In the genomic region with DNA sequence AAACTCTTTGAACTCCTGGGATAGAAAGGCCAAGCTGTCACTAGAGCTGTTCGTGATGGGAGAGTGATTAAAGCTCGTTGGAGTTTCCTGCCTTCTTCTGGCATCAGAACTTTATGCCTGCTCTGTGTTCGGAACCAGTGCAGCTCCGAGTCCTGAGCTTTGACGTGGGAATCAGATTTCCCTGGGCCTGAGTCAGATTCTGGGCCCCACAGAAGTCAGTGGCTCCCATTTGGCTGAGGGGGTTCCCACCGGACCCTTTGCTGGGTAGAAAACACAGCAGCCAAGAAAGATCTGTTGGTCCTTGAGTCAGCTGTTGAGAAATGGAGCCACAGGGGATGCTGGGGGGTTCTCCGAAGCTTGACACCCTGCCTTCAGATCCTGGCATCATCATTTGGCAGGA, we compare ENCODE assay signal across 13 cellular contexts.
DNase-seq lines count a peak whose midpoint lies in the region; ATAC-seq and TF ChIP-seq lines count a peak whose summit lies in the region.
"Had no signal": no experiment of that assay in that cellular context is flagged by ENCODE, and none has a peak within 500 bp of the region (broad histone marks: within the 10 kb centered on the region; RNA-seq: fewer than 3 reads in every experiment).

No MANE protein-coding gene starts in this region.

- H3K9ac ChIP-seq in fibroblast of lung (ENCODE audit: insufficient read depth, low read length), result no peak overlapping the region

- intact Hi-C loops in Right ventricle myocardium inferior (cut with DNase I), result no loop called here
- intact Hi-C loops in cardiac septum (cut with DNase I), result no loop called here
- intact Hi-C loops in thyroid gland (cut with DNase I), result no loop called here

- peak overlapping the region; percentile 86 for H3K27ac Mint-ChIP-seq in activated CD8-positive, alpha-beta T cell treated with anti-CD3 and anti-CD28 coated beads, Interleukin-2, amount 10 ng/mL, durations not matched to agents 7 days and 5 days

- H3K4me1 ChIP-seq in fibroblast of lung (ENCODE audit: control insufficient read depth, extremely low read depth, insufficient read depth, low read length) (peaks cover 21% of the 10 kb centered on the region), thyroid gland (peaks cover 49 to 54% of the 10 kb centered on the region in 2 donors), SJCRH30 (no peaks in the 10 kb centered on the region)

- peaks cover 87% of the 10 kb centered on the region for H3K4me1 Mint-ChIP-seq in activated CD8-positive, alpha-beta T cell treated with anti-CD3 and anti-CD28 coated beads, Interleukin-2, amount 10 ng/mL, durations not matched to agents 7 days and 5 days (ENCODE audit: low read depth)

- CTCF ChIA-PET in activated CD8-positive, alpha-beta T cell treated with anti-CD3 and anti-CD28 coated beads, Interleukin-2, amount 10 ng/mL, durations not matched to agents 7 days and 5 days (lab: Charles Lee), result interaction anchor here (1.2 to 1.7 kb wide), 5 partner anchors 10 to 313 kb away, joined by 3 to 9 read pairs (median 5); no protein-coding TSS in a partner anchor

- TF ChIP-seq CTCF in fibroblast of lung (conservative IDR thresholded peaks at IDR 0.05 in 1 of 2, IDR thresholded peaks at IDR 0.05 in 1 of 2; ENCODE audit: low read depth in 1 of 2, low read length in 2 of 2), result no peak
- no peak for TF ChIP-seq CTCF in thyroid gland (IDR thresholded peaks at IDR 0.05)

- no peak for TF ChIP-seq POLR2A in thyroid gland (IDR thresholded peaks at IDR 0.05)

- POLR2A ChIA-PET in activated CD8-positive, alpha-beta T cell treated with anti-CD3 and anti-CD28 coated beads, Interleukin-2, amount 10 ng/mL, durations not matched to agents 7 days and 5 days (lab: Charles Lee), result interaction anchor here (0.9 to 2.7 kb wide), 7 partner anchors 8 to 238 kb away, joined by 3 to 15 read pairs (median 4); partner anchors contain the start of gene CHST11

- peak overlapping the region; percentile 32 for H3K4me3 Mint-ChIP-seq in activated CD8-positive, alpha-beta T cell treated with anti-CD3 and anti-CD28 coated beads, Interleukin-2, amount 10 ng/mL, durations not matched to agents 7 days and 5 days

- no peaks in the 10 kb centered on the region for H3K79me2 ChIP-seq in fibroblast of lung (ENCODE audit: control insufficient read depth, insufficient read depth, low read length)

- peaks cover 4% of the 10 kb centered on the region for H3K9me3 Mint-ChIP-seq in activated CD8-positive, alpha-beta T cell treated with anti-CD3 and anti-CD28 coated beads, Interleukin-2, amount 10 ng/mL, durations not matched to agents 7 days and 5 days (ENCODE audit: insufficient read depth)

- no peaks in the 10 kb centered on the region for H4K20me1 ChIP-seq in fibroblast of lung (ENCODE audit: control insufficient read depth, extremely low read depth, insufficient read depth, low read length)

- H3K27ac ChIP-seq in fibroblast of lung (ENCODE audit: insufficient read depth, low read length) (peak overlapping the region; percentile 48), thyroid gland (peak overlapping the region; percentile 34 to 73 (median 41)), SJCRH30 (no peak overlapping the region)
- H3K27ac ChIP-seq: VCaP had no signal

- H2AFZ ChIP-seq in fibroblast of lung (ENCODE audit: low read length), result no peak overlapping the region

- DNase-seq in Right ventricle myocardium inferior (ENCODE audit: missing footprints) (no peak), cardiac septum (ENCODE audit: low spot score) (no peak), fibroblast of lung (ENCODE audit: low read depth in 2 of 2) (peak in 1 of 2 donors; percentile 33), thyroid gland (no peak), hippocampal formation (lab: John Stamatoyannopoulos, UW) (no peak), A172 (ENCODE audit: low spot score) (no peak), SJCRH30 (no peak)
- DNase-seq in activated CD8-positive, alpha-beta T cell treated with anti-CD3 and anti-CD28 coated beads, Interleukin-2, amount 10 ng/mL, durations not matched to agents 7 days and 5 days, result no peak
- DNase-seq: activated T-cell treated with anti-CD3 and anti-CD28 coated beads for 4 hours, kidney, mucosa of descending colon, NCI-H748 treated with DMSO at 0.1 percent for 48 hours had no signal

- H3K36me3 Mint-ChIP-seq in activated CD8-positive, alpha-beta T cell treated with anti-CD3 and anti-CD28 coated beads, Interleukin-2, amount 10 ng/mL, durations not matched to agents 7 days and 5 days (ENCODE audit: low read depth), result peaks cover 63% of the 10 kb centered on the region

- H3K36me3 ChIP-seq in fibroblast of lung (ENCODE audit: control insufficient read depth, insufficient read depth, low read length) (no peaks in the 10 kb centered on the region), thyroid gland (no peaks in the 10 kb centered on the region), SJCRH30 (no peaks in the 10 kb centered on the region)

- H3K27me3 ChIP-seq in fibroblast of lung (ENCODE audit: control insufficient read depth, insufficient read depth, low read length), result no peaks in the 10 kb centered on the region
- H3K27me3 ChIP-seq in thyroid gland, result no peaks in the 10 kb centered on the region
- H3K27me3 ChIP-seq in SJCRH30, result no peaks in the 10 kb centered on the region

- H3K4me2 ChIP-seq in fibroblast of lung (ENCODE audit: extremely low read depth, insufficient read depth, low read length), result no peak overlapping the region

- H3K4me3 ChIP-seq in fibroblast of lung (replicated peaks in 1 of 4; ENCODE audit: control extremely low read depth in 1 of 4, insufficient read depth in 1 of 4, low read depth in 3 of 4, low read length in 4 of 4) (no peak overlapping the region), thyroid gland (replicated peaks in 1 of 3) (no peak overlapping the region), SJCRH30 (no peak overlapping the region)
- H3K4me3 ChIP-seq: mucosa of descending colon had no signal

- ATAC-seq in Right ventricle myocardium inferior, result peak; percentile 32
- ATAC-seq in activated CD8-positive, alpha-beta T cell treated with anti-CD3 and anti-CD28 coated beads, Interleukin-2, amount 10 ng/mL, durations not matched to agents 7 days and 5 days, result no peak

- 65 to 76% methylated on average over 7 of the region's 7 CpGs for WGBS in thyroid gland, 2 donors

- H3K27me3 Mint-ChIP-seq in activated CD8-positive, alpha-beta T cell treated with anti-CD3 and anti-CD28 coated beads, Interleukin-2, amount 10 ng/mL, durations not matched to agents 7 days and 5 days (ENCODE audit: low read depth), result no peaks in the 10 kb centered on the region

- no peaks in the 10 kb centered on the region for H3K9me3 ChIP-seq in fibroblast of lung (ENCODE audit: control insufficient read depth, insufficient read depth, low read depth, low read length)
- H3K9me3 ChIP-seq in thyroid gland, result no peaks in the 10 kb centered on the region
- no peaks in the 10 kb centered on the region for H3K9me3 ChIP-seq in SJCRH30 (replicated peaks)
- H3K9me3 ChIP-seq: mucosa of descending colon had no signal
